In genomic region chr7:2912684-2913439, GRCh38 we compare ENCODE assay signal across 1 cellular context.
TF ChIP-seq lines count a peak whose summit lies in the region.

No MANE protein-coding gene starts in this region.

TF ChIP-seq in K562, 482 proteins besides CTCF, POLR2A, EP300 and RAD21 (continued from another document):
- no peak for TF ChIP-seq ZNF512 (tag; IDR thresholded peaks at IDR 0.05)
- no peak for TF ChIP-seq ELK3 (CRISPR knock-in tag; IDR thresholded peaks at IDR 0.05)
- TF ChIP-seq ZNF347 (CRISPR knock-in tag; IDR thresholded peaks at IDR 0.05; ENCODE audit: low read depth), result no peak
- no peak for TF ChIP-seq NFRKB (IDR thresholded peaks at IDR 0.05; ENCODE audit: low read depth)
- no peak for TF ChIP-seq ELK1 (CRISPR knock-in tag; IDR thresholded peaks at IDR 0.05)
- no peak for TF ChIP-seq JUN (IDR thresholded peaks at IDR 0.05; ENCODE audit: borderline replicate concordance, low read depth, low read length)
- TF ChIP-seq JUN (CRISPR knock-in tag; IDR thresholded peaks at IDR 0.05; ENCODE audit: borderline replicate concordance), result no peak
- TF ChIP-seq ZNF263 (CRISPR knock-in tag; IDR thresholded peaks at IDR 0.05; ENCODE audit: borderline replicate concordance), result peak; percentile 88
- no peak for TF ChIP-seq TFE3 (CRISPR knock-in tag; IDR thresholded peaks at IDR 0.05)
- no peak for TF ChIP-seq ZBTB7A (IDR thresholded peaks at IDR 0.05; ENCODE audit: borderline replicate concordance, control insufficient read depth, low read depth, low read length)
- TF ChIP-seq, protein P1, sequence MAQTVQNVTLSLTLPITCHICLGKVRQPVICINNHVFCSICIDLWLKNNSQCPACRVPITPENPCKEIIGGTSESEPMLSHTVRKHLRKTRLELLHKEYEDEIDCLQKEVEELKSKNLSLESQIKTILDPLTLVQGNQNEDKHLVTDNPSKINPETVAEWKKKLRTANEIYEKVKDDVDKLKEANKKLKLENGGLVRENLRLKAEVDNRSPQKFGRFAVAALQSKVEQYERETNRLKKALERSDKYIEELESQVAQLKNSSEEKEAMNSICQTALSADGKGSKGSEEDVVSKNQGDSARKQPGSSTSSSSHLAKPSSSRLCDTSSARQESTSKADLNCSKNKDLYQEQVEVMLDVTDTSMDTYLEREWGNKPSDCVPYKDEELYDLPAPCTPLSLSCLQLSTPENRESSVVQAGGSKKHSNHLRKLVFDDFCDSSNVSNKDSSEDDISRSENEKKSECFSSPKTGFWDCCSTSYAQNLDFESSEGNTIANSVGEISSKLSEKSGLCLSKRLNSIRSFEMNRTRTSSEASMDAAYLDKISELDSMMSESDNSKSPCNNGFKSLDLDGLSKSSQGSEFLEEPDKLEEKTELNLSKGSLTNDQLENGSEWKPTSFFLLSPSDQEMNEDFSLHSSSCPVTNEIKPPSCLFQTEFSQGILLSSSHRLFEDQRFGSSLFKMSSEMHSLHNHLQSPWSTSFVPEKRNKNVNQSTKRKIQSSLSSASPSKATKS (CRISPR knock-in tag; IDR thresholded peaks at IDR 0.05), result no peak
- no peak for TF ChIP-seq MBD2 (IDR thresholded peaks at IDR 0.05; ENCODE audit: borderline replicate concordance, low read depth)
- TF ChIP-seq TCFL5 (CRISPR knock-in tag; conservative IDR thresholded peaks at IDR 0.05), result no peak
